ENCODE assay signal across 10 cellular contexts in the genomic region with DNA sequence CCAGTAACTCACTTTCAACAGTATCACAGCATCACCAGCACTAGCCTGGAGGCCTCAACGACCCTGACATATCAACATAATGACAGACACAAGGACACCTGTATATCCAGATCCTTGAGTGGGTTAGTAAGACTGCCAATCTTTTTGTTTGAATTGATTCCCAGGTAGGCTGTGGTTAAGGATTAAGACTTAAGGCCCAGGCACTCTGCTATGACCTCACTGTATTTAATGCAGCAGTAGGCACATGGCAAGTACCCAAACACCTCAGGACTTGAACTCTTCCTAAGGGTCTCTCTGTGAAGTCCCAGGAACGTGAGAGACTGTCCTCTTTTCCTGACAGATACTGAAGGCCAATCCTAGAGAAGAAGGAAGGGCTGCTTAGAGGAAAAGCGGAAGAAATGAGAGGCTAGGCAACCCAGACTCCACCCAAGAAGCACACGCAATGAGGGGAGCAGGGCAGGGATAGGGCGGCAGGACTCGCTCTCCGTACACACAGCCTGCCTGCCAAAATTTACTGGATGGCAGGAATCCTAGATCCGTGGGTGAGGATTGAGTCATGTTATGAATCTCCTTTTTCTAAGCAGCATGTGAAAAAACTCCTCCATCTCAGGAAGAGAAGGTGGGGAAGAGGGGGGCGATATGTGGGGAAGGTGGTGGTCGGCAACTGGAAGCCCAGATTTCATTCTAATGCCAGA.
A peak's percentile ranks its signal among the peaks of the same experiment; 100 is the strongest.
DNase-seq lines count a peak whose midpoint lies in the region; ATAC-seq and TF ChIP-seq lines count a peak whose summit lies in the region.
"Had no signal": no experiment of that assay in that cellular context is flagged by ENCODE, and none has a peak within 500 bp of the region (broad histone marks: within the 10 kb centered on the region; RNA-seq: fewer than 3 reads in every experiment).

No MANE protein-coding gene starts in this region.

- H3K36me3 Mint-ChIP-seq in chondrocyte (ENCODE audit: low read depth): peaks cover 2% of the 10 kb centered on the region
- H3K36me3 Mint-ChIP-seq in activated CD4-positive, alpha-beta memory T cell treated with anti-CD3 and anti-CD28 coated beads for 36 hours: peaks cover 5% of the 10 kb centered on the region

- peak; percentile 49 for DNase-seq in NCI-H1694 treated with DMSO at 0.1 percent for 48 hours (lab: John Stamatoyannopoulos, UW)
- no peak for DNase-seq in chondrocyte (ENCODE audit: low spot score)
- DNase-seq in lung (ENCODE audit: low spot score): peak; percentile 32
- DNase-seq in thyroid gland: peak; percentile 57 to 66
- no peak for DNase-seq in activated CD4-positive, alpha-beta memory T cell treated with anti-CD3 and anti-CD28 coated beads for 36 hours
- no peak for DNase-seq in A172 (ENCODE audit: low spot score)
- DNase-seq: activated CD8-positive, alpha-beta memory T cell treated with anti-CD3 and anti-CD28 coated beads, Interleukin-2, amount 50 U/mL, for 48 hours had no signal

- H3K9me3 ChIP-seq in lung (ENCODE audit: control insufficient read depth in 2 of 2, insufficient read depth in 1 of 2, low read length in 1 of 2): no peaks in the 10 kb centered on the region
- no peaks in the 10 kb centered on the region for H3K9me3 ChIP-seq in thyroid gland

- peak overlapping the region; percentile 76 for H3K27ac Mint-ChIP-seq in chondrocyte (ENCODE audit: unreplicated experiment)
- H3K27ac Mint-ChIP-seq in activated CD4-positive, alpha-beta memory T cell treated with anti-CD3 and anti-CD28 coated beads for 36 hours: no peak overlapping the region

- no peak overlapping the region for H3K4me3 Mint-ChIP-seq in chondrocyte (ENCODE audit: unreplicated experiment)
- H3K4me3 Mint-ChIP-seq in activated CD4-positive, alpha-beta memory T cell treated with anti-CD3 and anti-CD28 coated beads for 36 hours: no peak overlapping the region
- H3K4me3 Mint-ChIP-seq: neural crest cell had no signal

- H3K4me1 ChIP-seq in lung (ENCODE audit: control insufficient read depth in 2 of 2, insufficient read depth in 2 of 2, low read length in 2 of 2): peaks cover 0 to 10% of the 10 kb centered on the region in 2 donors
- H3K4me1 ChIP-seq in thyroid gland: peaks cover 50 to 63% of the 10 kb centered on the region in 2 donors

- ATAC-seq in lung (ENCODE audit: insufficient read depth, low FRiP score): peak; percentile 78
- ATAC-seq in HG03342 (IDR thresholded peaks at IDR 0.05; ENCODE audit: unreplicated experiment): no peak
- ATAC-seq in HG02610 (IDR thresholded peaks at IDR 0.05; ENCODE audit: unreplicated experiment): no peak

- H3K4me1 Mint-ChIP-seq in chondrocyte (ENCODE audit: low read depth): peaks cover 75% of the 10 kb centered on the region
- H3K4me1 Mint-ChIP-seq in activated CD4-positive, alpha-beta memory T cell treated with anti-CD3 and anti-CD28 coated beads for 36 hours (ENCODE audit: low read depth): no peaks in the 10 kb centered on the region

- H3K9me3 Mint-ChIP-seq in chondrocyte (ENCODE audit: low read depth): no peaks in the 10 kb centered on the region
- no peaks in the 10 kb centered on the region for H3K9me3 Mint-ChIP-seq in activated CD4-positive, alpha-beta memory T cell treated with anti-CD3 and anti-CD28 coated beads for 36 hours
- H3K9me3 Mint-ChIP-seq: neural crest cell had no signal

- H3K27me3 Mint-ChIP-seq in chondrocyte (ENCODE audit: low read depth): no peaks in the 10 kb centered on the region
- H3K27me3 Mint-ChIP-seq in activated CD4-positive, alpha-beta memory T cell treated with anti-CD3 and anti-CD28 coated beads for 36 hours: no peaks in the 10 kb centered on the region

- no peak overlapping the region for H3K4me3 ChIP-seq in lung
- H3K4me3 ChIP-seq in thyroid gland (replicated peaks in 1 of 3): no peak overlapping the region

- CTCF ChIA-PET in activated CD4-positive, alpha-beta memory T cell treated with anti-CD3 and anti-CD28 coated beads for 36 hours (lab: Charles Lee): no interaction called here

- peak overlapping the region in 1 of 2 donors; percentile 57 for H3K27ac ChIP-seq in lung (ENCODE audit: low read depth in 1 of 2, low read length in 1 of 2)
- H3K27ac ChIP-seq in thyroid gland: peak overlapping the region; percentile 36 to 66 (median 43)

- H3K36me3 ChIP-seq in lung (ENCODE audit: control insufficient read depth in 2 of 2, insufficient read depth in 2 of 2, low read length in 2 of 2): peaks cover 0 to 1% of the 10 kb centered on the region in 2 donors
- no peaks in the 10 kb centered on the region for H3K36me3 ChIP-seq in thyroid gland

- TF ChIP-seq CTCF in chondrocyte (IDR thresholded peaks at IDR 0.05) (no peak), lung (IDR thresholded peaks at IDR 0.05; ENCODE audit: control extremely low read depth, extremely low read depth) (no peak), thyroid gland (IDR thresholded peaks at IDR 0.05) (no peak)

- no peak for TF ChIP-seq POLR2A in thyroid gland (IDR thresholded peaks at IDR 0.05)

- H3K27me3 ChIP-seq in lung (ENCODE audit: control insufficient read depth, insufficient read depth) (no peaks in the 10 kb centered on the region), thyroid gland (no peaks in the 10 kb centered on the region)

- 75 to 78% methylated on average over 10 of the region's 10 CpGs for WGBS in lung, 2 donors
- WGBS in thyroid gland, 2 donors: 54 to 61% methylated on average over 10 of the region's 10 CpGs

- POLR2A ChIA-PET in activated CD4-positive, alpha-beta memory T cell treated with anti-CD3 and anti-CD28 coated beads for 36 hours (lab: Charles Lee): no interaction called here

- intact Hi-C loops in thyroid gland (cut with DNase I): no loop called here
- intact Hi-C loops in activated CD4-positive, alpha-beta memory T cell treated with anti-CD3 and anti-CD28 coated beads for 36 hours (cut with micrococcal nuclease): no loop called here

Comparison
In these comparisons a context has a peak if more than half of its experiments do, and no peak if none do; other contexts are left out.
1. DNase-seq: peak in NCI-H1694 treated with DMSO at 0.1 percent for 48 hours (single experiment), lung (single experiment) and thyroid gland (2 of 2); none in chondrocyte (single experiment), activated CD4-positive, alpha-beta memory T cell treated with anti-CD3 and anti-CD28 coated beads for 36 hours (single experiment) and A172 (single experiment).